Comparison of ENCODE assay signal across 8 cellular contexts in genomic region chr12:108193922-108194321, GRCh38.
A peak's percentile ranks its signal among the peaks of the same experiment; 100 is the strongest.
DNase-seq lines count a peak whose midpoint lies in the region; ATAC-seq and TF ChIP-seq lines count a peak whose summit lies in the region.

No MANE protein-coding gene starts in this region.

- no peak overlapping the region for H3K4me3 ChIP-seq in BE2C (ENCODE audit: low read depth, low read length)
- H3K4me3 ChIP-seq in GM12864 (ENCODE audit: low read depth, low read length): no peak overlapping the region
- H3K4me3 ChIP-seq in breast epithelium: no peak overlapping the region

- H3K27me3 ChIP-seq in BE2C (no peaks in the 10 kb centered on the region), breast epithelium (peaks cover 0 to 5% of the 10 kb centered on the region in 2 donors)

- intact Hi-C loops in breast epithelium (cut with DNase I; ENCODE audit: low total_unique reads): no loop called here

- DNase-seq in BE2C (peak; percentile 51), GM12864 (ENCODE audit: low read depth) (no peak), NCI-H446 treated with DMSO at 0.1 percent for 48 hours (lab: John Stamatoyannopoulos, UW) (peak; percentile 15), breast epithelium (ENCODE audit: low spot score in 2 of 2) (no peak), mesothelial cell of epicardium (ENCODE audit: low spot score in 2 of 2, unreplicated experiment in 2 of 2) (peak in 1 of 2 experiments; percentile 44)
- DNase-seq in stimulated activated naive CD4-positive, alpha-beta T cell (lab: John Stamatoyannopoulos, UW): no peak

- no peak for TF ChIP-seq POLR2A in breast epithelium (IDR thresholded peaks at IDR 0.05)

- H3K27me3 Mint-ChIP-seq in mesothelial cell of epicardium (ENCODE audit: low read depth): peaks cover 22% of the 10 kb centered on the region

- no peaks in the 10 kb centered on the region for H3K9me3 Mint-ChIP-seq in mesothelial cell of epicardium

- H3K4me1 ChIP-seq in BE2C: no peaks in the 10 kb centered on the region
- H3K4me1 ChIP-seq in breast epithelium: no peaks in the 10 kb centered on the region

- no peak overlapping the region for H3K27ac ChIP-seq in breast epithelium

- H3K9me3 ChIP-seq in BE2C (no peaks in the 10 kb centered on the region), breast epithelium (no peaks in the 10 kb centered on the region)

- H3K4me3 Mint-ChIP-seq in mesothelial cell of epicardium: no peak overlapping the region

- no peaks in the 10 kb centered on the region for H3K36me3 ChIP-seq in BE2C
- no peaks in the 10 kb centered on the region for H3K36me3 ChIP-seq in breast epithelium

- no peaks in the 10 kb centered on the region for H3K36me3 Mint-ChIP-seq in mesothelial cell of epicardium

- TF ChIP-seq CTCF in BE2C (IDR thresholded peaks at IDR 0.05; ENCODE audit: low read depth, low read length) (peak; percentile 84), GM12864 (IDR thresholded peaks at IDR 0.05; ENCODE audit: low read depth, low read length, missing control alignments) (peak; percentile 56), breast epithelium (IDR thresholded peaks at IDR 0.05) (peak; percentile 50 to 61 (median 57)), mesothelial cell of epicardium (IDR thresholded peaks at IDR 0.05; ENCODE audit: unreplicated experiment) (peak; percentile 81)

- no peaks in the 10 kb centered on the region for H3K4me1 Mint-ChIP-seq in mesothelial cell of epicardium

- ATAC-seq in GM18907 (IDR thresholded peaks at IDR 0.05; ENCODE audit: unreplicated experiment) (no peak), GM18502 (IDR thresholded peaks at IDR 0.05; ENCODE audit: poor library complexity, unreplicated experiment) (no peak)

- no peak overlapping the region for H3K27ac Mint-ChIP-seq in mesothelial cell of epicardium

Comparison
In these comparisons a context has a peak if more than half of its experiments do, and no peak if none do; other contexts are left out.
1. DNase-seq: peak in BE2C (single experiment) and NCI-H446 treated with DMSO at 0.1 percent for 48 hours (single experiment); none in GM12864 (single experiment), breast epithelium (0 of 2) and stimulated activated naive CD4-positive, alpha-beta T cell (0 of 6).
2. Peak in every context shown above with its lines, with median percentiles within 50 percentile points of each other: CTCF ChIP-seq.